8 cellular contexts compared by ENCODE assay signal in genomic region chr1:164560076-164560475, GRCh38. TPM values are rescaled to one million over a fixed set of nuclear protein-coding genes. Genes with fewer than 3 reads are reported as not detected.
A peak's percentile ranks its signal among the peaks of the same experiment; 100 is the strongest.
DNase-seq lines count a peak whose midpoint lies in the region; ATAC-seq and TF ChIP-seq lines count a peak whose summit lies in the region.

No MANE protein-coding gene starts in this region.

- peak overlapping the region; percentile 53 for H3K4me3 ChIP-seq in AG09309 (ENCODE audit: control insufficient read depth, low read depth, low read length)
- no peak overlapping the region for H3K4me3 ChIP-seq in naive thymus-derived CD4-positive, alpha-beta T cell (ENCODE audit: low read length)

- peaks cover 2 to 3% (median 2%) of the 10 kb centered on the region in 3 donors for H3K9me3 Mint-ChIP-seq in IgD-negative memory B cell
- H3K9me3 Mint-ChIP-seq in dendritic cell treated with granulocyte-macrophage colony-stimulating factor and Interleukin-4, amounts not matched to agents 40 ng/mL and 50 ng/mL, for 4 days, result no peaks in the 10 kb centered on the region
- H3K9me3 Mint-ChIP-seq in naive thymus-derived CD4-positive, alpha-beta T cell, result peaks cover 0 to 6% (median 0%) of the 10 kb centered on the region in 11 donors

- no peak overlapping the region for H3K27ac ChIP-seq in naive thymus-derived CD4-positive, alpha-beta T cell (ENCODE audit: low read depth, low read length)

- DNase-seq in AG09309 (ENCODE audit: low read depth) (no peak), NCI-H1436 (lab: John Stamatoyannopoulos, UW) (no peak)
- DNase-seq in naive thymus-derived CD4-positive, alpha-beta T cell, result no peak
- DNase-seq in activated CD4-positive, alpha-beta T cell treated with anti-CD3 and anti-CD28 coated beads for 48 hours, result no peak

- H3K4me3 Mint-ChIP-seq in IgD-negative memory B cell, result peak overlapping the region; percentile 53 to 85 (median 66)
- peak overlapping the region; percentile 69 for H3K4me3 Mint-ChIP-seq in dendritic cell treated with granulocyte-macrophage colony-stimulating factor and Interleukin-4, amounts not matched to agents 40 ng/mL and 50 ng/mL, for 4 days
- H3K4me3 Mint-ChIP-seq in naive thymus-derived CD4-positive, alpha-beta T cell, result peak overlapping the region; percentile 44 to 90 (median 83)

- H3K36me3 ChIP-seq in naive thymus-derived CD4-positive, alpha-beta T cell (ENCODE audit: control insufficient read depth in 2 of 3, insufficient read depth in 3 of 3, low read length in 3 of 3), result no peaks in the 10 kb centered on the region

- no peak for ATAC-seq in naive thymus-derived CD4-positive, alpha-beta T cell
- ATAC-seq in GM21576 (IDR thresholded peaks at IDR 0.05; ENCODE audit: unreplicated experiment) (no peak), HG02588 (IDR thresholded peaks at IDR 0.05; ENCODE audit: unreplicated experiment) (no peak)

- peaks cover 26% of the 10 kb centered on the region for H3K27me3 Mint-ChIP-seq in IgD-negative memory B cell
- peaks cover 36% of the 10 kb centered on the region for H3K27me3 Mint-ChIP-seq in dendritic cell treated with granulocyte-macrophage colony-stimulating factor and Interleukin-4, amounts not matched to agents 40 ng/mL and 50 ng/mL, for 4 days
- H3K27me3 Mint-ChIP-seq in naive thymus-derived CD4-positive, alpha-beta T cell, result peaks cover 27 to 59% (median 37%) of the 10 kb centered on the region in 5 donors

- H3K27ac Mint-ChIP-seq in IgD-negative memory B cell, result no peak overlapping the region
- no peak overlapping the region for H3K27ac Mint-ChIP-seq in dendritic cell treated with granulocyte-macrophage colony-stimulating factor and Interleukin-4, amounts not matched to agents 40 ng/mL and 50 ng/mL, for 4 days
- H3K27ac Mint-ChIP-seq in naive thymus-derived CD4-positive, alpha-beta T cell, result peak overlapping the region in 2 of 9 donors; percentile 42 to 51

- CTCF ChIA-PET in naive thymus-derived CD4-positive, alpha-beta T cell (lab: Charles Lee), result no interaction called here

- TF ChIP-seq CTCF in AG09309 (IDR thresholded peaks at IDR 0.05; ENCODE audit: control insufficient read depth, insufficient read depth, low read depth, low read length, missing control alignments), result no peak

- no peaks in the 10 kb centered on the region for H3K36me3 Mint-ChIP-seq in IgD-negative memory B cell
- H3K36me3 Mint-ChIP-seq in dendritic cell treated with granulocyte-macrophage colony-stimulating factor and Interleukin-4, amounts not matched to agents 40 ng/mL and 50 ng/mL, for 4 days (ENCODE audit: low read depth), result no peaks in the 10 kb centered on the region
- H3K36me3 Mint-ChIP-seq in naive thymus-derived CD4-positive, alpha-beta T cell, result no peaks in the 10 kb centered on the region

- POLR2A ChIA-PET in naive thymus-derived CD4-positive, alpha-beta T cell (lab: Charles Lee), result no interaction called here

- intact Hi-C loops in dendritic cell treated with granulocyte-macrophage colony-stimulating factor and Interleukin-4, amounts not matched to agents 40 ng/mL and 50 ng/mL, for 4 days (cut with micrococcal nuclease), result no loop called here
- intact Hi-C loops in naive thymus-derived CD4-positive, alpha-beta T cell (cut with micrococcal nuclease), result no loop called here

- H3K27me3 ChIP-seq in naive thymus-derived CD4-positive, alpha-beta T cell (ENCODE audit: control insufficient read depth in 2 of 2, insufficient read depth in 2 of 2, low read length in 2 of 2), result no peaks in the 10 kb centered on the region

- peaks cover 6 to 10% (median 8%) of the 10 kb centered on the region in 3 donors for H3K4me1 Mint-ChIP-seq in IgD-negative memory B cell
- peaks cover 7% of the 10 kb centered on the region for H3K4me1 Mint-ChIP-seq in dendritic cell treated with granulocyte-macrophage colony-stimulating factor and Interleukin-4, amounts not matched to agents 40 ng/mL and 50 ng/mL, for 4 days (ENCODE audit: low read depth)
- peaks cover 0 to 33% (median 24%) of the 10 kb centered on the region in 7 donors for H3K4me1 Mint-ChIP-seq in naive thymus-derived CD4-positive, alpha-beta T cell

- no peaks in the 10 kb centered on the region for H3K9me3 ChIP-seq in naive thymus-derived CD4-positive, alpha-beta T cell (ENCODE audit: control insufficient read depth in 2 of 3, low read length in 3 of 3)

- no peaks in the 10 kb centered on the region for H3K4me1 ChIP-seq in naive thymus-derived CD4-positive, alpha-beta T cell (ENCODE audit: control insufficient read depth in 2 of 2, insufficient read depth in 2 of 2, low read length in 2 of 2)

RNA-seq across cellular contexts. Expression of gene PBX1, which starts 1.1 kb away (rescaled TPM):
- polyA plus RNA-seq in IgD-negative memory B cell, result 0.34 TPM
- 1 to 10 TPM in 4 of 5 experiments, under 1 TPM in 1; 0.02 to 2.9 (median 2.1) TPM for total RNA-seq in naive thymus-derived CD4-positive, alpha-beta T cell
- under 1 TPM in 1 of 2 donors, not detected in 1; 0.70 TPM for polyA plus RNA-seq in naive thymus-derived CD4-positive, alpha-beta T cell
